In genomic region chr3:40309925-40310635, GRCh38 we compare ENCODE assay signal across 8 cellular contexts. TPM values are rescaled to one million over a fixed set of nuclear protein-coding genes. Genes with fewer than 3 reads are reported as not detected.
DNase-seq lines count a peak whose midpoint lies in the region; ATAC-seq, FAIRE-seq and TF ChIP-seq lines count a peak whose summit lies in the region.

No MANE protein-coding gene starts in this region.

- peak overlapping the region; percentile 98 for H3K9ac ChIP-seq in adipocyte (ENCODE audit: low read length)

- intact Hi-C loops in pancreas (cut with DNase I) = loop anchor here in 1 of 3 donors (10.0 kb wide), 1 partner anchor 125 kb away; no protein-coding TSS in a partner anchor

- WGBS in pancreas, 2 donors = 0 to 1% methylated on average over 45 to 47 of the region's 47 CpGs

- H3K27ac ChIP-seq in cardiac muscle cell = peak overlapping the region; percentile 97
- H3K27ac ChIP-seq in pancreas = peak overlapping the region; percentile 73 to 95 (median 88)

- TF ChIP-seq CTCF in cardiac muscle cell (IDR thresholded peaks at IDR 0.05; ENCODE audit: low read depth, low read length) = no peak
- TF ChIP-seq CTCF in pancreas (IDR thresholded peaks at IDR 0.05) = no peak

- H3K4me3 ChIP-seq in adipocyte (ENCODE audit: low read length) (peak overlapping the region; percentile 99), cardiac muscle cell (peak overlapping the region; percentile 95), pancreas (peak overlapping the region; percentile 73 to 98 (median 90))

- peaks cover 34% of the 10 kb centered on the region for H3K4me1 ChIP-seq in adipocyte (ENCODE audit: control insufficient read depth, insufficient read depth, low read length)
- peaks cover 22% of the 10 kb centered on the region for H3K4me1 ChIP-seq in cardiac muscle cell (ENCODE audit: low read depth)
- H3K4me1 ChIP-seq in pancreas = peaks cover 10 to 19% (median 13%) of the 10 kb centered on the region in 3 donors

- DNase-seq in activated gamma-delta T cell treated with Interleukin-2 at 50 U/mL for 16 hours (peak; percentile 27), activated gamma-delta T cell (lab: John Stamatoyannopoulos, UW) (no peak), NCI-H2227 (lab: John Stamatoyannopoulos, UW; ENCODE audit: unreplicated experiment) (peak; percentile 43), adipocyte (ENCODE audit: low read depth) (peak; percentile 76), cardiac muscle cell (ENCODE audit: low read depth in 1 of 2, low spot score in 1 of 2) (peak; percentile 61 to 67), pancreas (peak; percentile 36 to 79 (median 61)), COLO829 (ENCODE audit: low spot score) (no peak)

- ATAC-seq in HG02642 (IDR thresholded peaks at IDR 0.05; ENCODE audit: poor library complexity, unreplicated experiment) (peak; percentile 32), pancreas (peak; percentile 21 to 48 (median 44))

- H3K27me3 ChIP-seq in adipocyte (replicated peaks; ENCODE audit: control insufficient read depth, insufficient read depth, low read length) = no peaks in the 10 kb centered on the region
- H3K27me3 ChIP-seq in cardiac muscle cell = no peaks in the 10 kb centered on the region
- H3K27me3 ChIP-seq in pancreas = no peaks in the 10 kb centered on the region

- H3K36me3 ChIP-seq in adipocyte (ENCODE audit: control insufficient read depth, insufficient read depth, low read length, severe bottlenecking) (peaks cover 30% of the 10 kb centered on the region), cardiac muscle cell (peaks cover 21% of the 10 kb centered on the region), pancreas (peaks cover 0 to 16% (median 0%) of the 10 kb centered on the region in 3 donors)

- no peak for FAIRE-seq in pancreas (lab: Jason Lieb, UNC)

- H3K9me3 ChIP-seq in adipocyte (ENCODE audit: control insufficient read depth, low read length) = no peaks in the 10 kb centered on the region
- H3K9me3 ChIP-seq in cardiac muscle cell (ENCODE audit: low read depth) = no peaks in the 10 kb centered on the region
- no peaks in the 10 kb centered on the region for H3K9me3 ChIP-seq in pancreas

RNA-seq across cellular contexts. Expression of gene EIF1B, which starts 0.6 kb away (rescaled TPM):
- 18.0 and 23.3 TPM in 2 replicates for total RNA-seq in cardiac muscle cell
- 187 and 221 TPM in 2 replicates for polyA plus RNA-seq in cardiac muscle cell
- total RNA-seq in pancreas = 10 to 100 TPM; 18.2 to 26.1 (median 20.5) TPM
- 10 to 100 TPM; 19.4 to 64.3 TPM for polyA plus RNA-seq in pancreas

Comparison
In these comparisons a context has a peak if more than half of its experiments do, and no peak if none do; other contexts are left out.
1. DNase-seq: peak in activated gamma-delta T cell treated with Interleukin-2 at 50 U/mL for 16 hours (single experiment), NCI-H2227 (single experiment), adipocyte (single experiment), cardiac muscle cell (2 of 2) and pancreas (6 of 6); none in activated gamma-delta T cell (single experiment) and COLO829 (single experiment).
2. Peak in every context shown above with its lines, with median percentiles within 50 percentile points of each other: H3K4me3 ChIP-seq.